Comparison of ENCODE assay signal across 9 cellular contexts in genomic region chr9:22208846-22209585, GRCh38.
A peak's percentile ranks its signal among the peaks of the same experiment; 100 is the strongest.
DNase-seq lines count a peak whose midpoint lies in the region; ATAC-seq, FAIRE-seq and TF ChIP-seq lines count a peak whose summit lies in the region.
"Had no signal": no experiment of that assay in that cellular context is flagged by ENCODE, and none has a peak within 500 bp of the region (broad histone marks: within the 10 kb centered on the region; RNA-seq: fewer than 3 reads in every experiment).

No MANE protein-coding gene starts in this region.

- H3K27me3 ChIP-seq in SJCRH30 (no peaks in the 10 kb centered on the region), esophagus (ENCODE audit: control insufficient read depth in 1 of 2, insufficient read depth in 2 of 2, low read length in 2 of 2) (no peaks in the 10 kb centered on the region)

- no peaks in the 10 kb centered on the region; the same call in 1 of the 2 replicates for H3K9me3 ChIP-seq in SJCRH30 (replicated peaks)
- H3K9me3 ChIP-seq in esophagus (ENCODE audit: control insufficient read depth in 2 of 2, insufficient read depth in 1 of 2, low read depth in 1 of 2, low read length in 1 of 2) = no peaks in the 10 kb centered on the region
- H3K9me3 ChIP-seq in kidney (ENCODE audit: control insufficient read depth in 1 of 2, low read length in 2 of 2) = no peaks in the 10 kb centered on the region
- H3K9me3 ChIP-seq: mucosa of descending colon had no signal

- intact Hi-C loops in kidney (cut with DNase I) = no loop called here

- TF ChIP-seq CTCF in kidney (IDR thresholded peaks at IDR 0.05; ENCODE audit: borderline replicate concordance, extremely low read depth, insufficient read depth) = no peak

- no peak for FAIRE-seq in kidney (lab: Jason Lieb, UNC)

- ATAC-seq in GM19463 (IDR thresholded peaks at IDR 0.05; ENCODE audit: unreplicated experiment) (peak; percentile 72), HG02885 (IDR thresholded peaks at IDR 0.05; ENCODE audit: poor library complexity, unreplicated experiment) (no peak)
- ATAC-seq: mucosa of descending colon had no signal

- H3K4me3 ChIP-seq in SJCRH30 = no peak overlapping the region
- H3K4me3 ChIP-seq in esophagus (ENCODE audit: low read depth in 1 of 2, low read length in 2 of 2) = no peak overlapping the region
- peak overlapping the region in 1 of 2 donors; percentile 2 for H3K4me3 ChIP-seq in kidney (ENCODE audit: low read length in 2 of 2)
- H3K4me3 ChIP-seq: mucosa of descending colon had no signal

- WGBS in esophagus, 2 donors = 81 to 82% methylated on average over 1 of the region's 1 CpG

- no peak overlapping the region for H3K9ac ChIP-seq in kidney (ENCODE audit: low read length in 2 of 2)

- H3K27ac ChIP-seq in SJCRH30 (peak overlapping the region; percentile 36), esophagus (ENCODE audit: low read depth in 2 of 2, low read length in 1 of 2) (peak overlapping the region; percentile 45 to 74), kidney (ENCODE audit: low read depth in 2 of 2, low read length in 2 of 2) (no peak overlapping the region)

- H3K36me3 ChIP-seq in SJCRH30 (no peaks in the 10 kb centered on the region), esophagus (ENCODE audit: control insufficient read depth in 2 of 2, insufficient read depth in 2 of 2, low read length in 1 of 2) (no peaks in the 10 kb centered on the region), kidney (ENCODE audit: control insufficient read depth in 1 of 2, insufficient read depth in 2 of 2, low read length in 2 of 2) (no peaks in the 10 kb centered on the region)

- DNase-seq in AG08395 (ENCODE audit: low spot score) (peak; percentile 39), SJCRH30 (no peak), NCI-H1092 treated with DMSO at 0.1 percent for 48 hours (lab: John Stamatoyannopoulos, UW) (no peak), kidney (no peak), SK-N-DZ (ENCODE audit: low spot score) (no peak)
- DNase-seq: mucosa of descending colon had no signal

- H3K4me1 ChIP-seq in SJCRH30 = peaks cover 33% of the 10 kb centered on the region
- H3K4me1 ChIP-seq in esophagus (ENCODE audit: control insufficient read depth in 2 of 2, insufficient read depth in 2 of 2, low read length in 1 of 2) = no peaks in the 10 kb centered on the region
- no peaks in the 10 kb centered on the region for H3K4me1 ChIP-seq in kidney (ENCODE audit: control insufficient read depth in 1 of 2, insufficient read depth in 1 of 2, low read depth in 1 of 2, low read length in 2 of 2)

Comparison
In these comparisons a context has a peak if more than half of its experiments do, and no peak if none do; other contexts are left out.
1. H3K27ac ChIP-seq: peak in SJCRH30 (single experiment) and esophagus (2 of 2); none in kidney (0 of 2).